Comparison of ENCODE assay signal across 15 cellular contexts in the genomic region with DNA sequence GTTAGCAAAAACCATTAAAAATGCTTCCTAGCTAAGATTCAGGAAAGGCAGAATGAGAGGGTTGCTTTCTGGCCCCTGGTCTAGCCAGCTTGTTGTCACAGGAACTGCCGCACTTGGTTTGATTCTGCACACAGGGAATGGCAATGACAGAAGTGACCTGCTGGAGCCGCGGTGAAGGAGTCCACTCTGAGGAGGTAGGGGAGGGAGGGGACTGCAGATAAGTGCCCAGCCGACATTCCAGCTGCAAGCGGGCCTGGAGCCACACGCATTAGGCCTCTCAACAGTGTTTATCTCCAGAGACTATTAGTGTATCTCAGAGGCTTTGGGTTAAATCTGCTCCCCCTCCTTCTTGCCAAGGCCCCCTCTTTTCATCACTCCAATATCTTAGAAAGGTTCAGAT. TPM values are rescaled to one million over a fixed set of nuclear protein-coding genes. Genes with fewer than 3 reads are reported as not detected.
DNase-seq lines count a peak whose midpoint lies in the region; ATAC-seq, FAIRE-seq and TF ChIP-seq lines count a peak whose summit lies in the region.
"Had no signal": no experiment of that assay in that cellular context is flagged by ENCODE, and none has a peak within 500 bp of the region (broad histone marks: within the 10 kb centered on the region; RNA-seq: fewer than 3 reads in every experiment).

No MANE protein-coding gene starts in this region.

- H3K4me3 ChIP-seq in endodermal cell (ENCODE audit: low read length) (no peak overlapping the region), pancreas (no peak overlapping the region)
- H3K4me3 ChIP-seq: suprapubic skin had no signal

- no peak overlapping the region for H3K4me3 Mint-ChIP-seq in endodermal cell

- ATAC-seq in pancreas: peak; percentile 58 to 80 (median 70)
- ATAC-seq: left lobe of liver had no signal

- no peaks in the 10 kb centered on the region for H3K9me3 Mint-ChIP-seq in endodermal cell

- H3K9me3 ChIP-seq in endodermal cell (ENCODE audit: control insufficient read depth, low read length) (no peaks in the 10 kb centered on the region), pancreas (no peaks in the 10 kb centered on the region)
- H3K9me3 ChIP-seq: suprapubic skin had no signal

- peaks cover 3% of the 10 kb centered on the region for H3K36me3 Mint-ChIP-seq in endodermal cell (ENCODE audit: low read depth)

- no peak overlapping the region for H3K9ac ChIP-seq in endodermal cell (ENCODE audit: extremely low read depth, low read length, poor library complexity, severe bottlenecking)
- H3K9ac ChIP-seq: KMS-11, parathyroid adenoma had no signal

- H3K36me3 ChIP-seq in endodermal cell (ENCODE audit: control insufficient read depth, insufficient read depth, low read length) (peaks cover 16% of the 10 kb centered on the region), pancreas (no peaks in the 10 kb centered on the region)

- H3K27ac Mint-ChIP-seq in endodermal cell: no peak overlapping the region

- FAIRE-seq in pancreas (lab: Jason Lieb, UNC): no peak

- H3K4me1 ChIP-seq in endodermal cell (ENCODE audit: control insufficient read depth, insufficient read depth, low read length) (no peaks in the 10 kb centered on the region), pancreas (no peaks in the 10 kb centered on the region)
- H3K4me1 ChIP-seq: parathyroid adenoma had no signal

- no peak for TF ChIP-seq CTCF in endodermal cell (conservative IDR thresholded peaks at IDR 0.05)
- TF ChIP-seq CTCF in pancreas (IDR thresholded peaks at IDR 0.05): no peak

- no peak overlapping the region for H3K27ac ChIP-seq in endodermal cell (ENCODE audit: low read depth, low read length)
- peak overlapping the region; percentile 22 to 45 (median 36) for H3K27ac ChIP-seq in pancreas
- H3K27ac ChIP-seq: KMS-11, parathyroid adenoma, suprapubic skin had no signal

- peaks cover 15% of the 10 kb centered on the region for H3K4me1 Mint-ChIP-seq in endodermal cell

- H3K27me3 ChIP-seq in endodermal cell (ENCODE audit: control insufficient read depth, insufficient read depth, low read length, poor library complexity, severe bottlenecking) (no peaks in the 10 kb centered on the region), pancreas (no peaks in the 10 kb centered on the region)
- H3K27me3 ChIP-seq: suprapubic skin had no signal

- DNase-seq in NCI-H748 (lab: John Stamatoyannopoulos, UW; ENCODE audit: unreplicated experiment): peak; percentile 19
- no peak for DNase-seq in NCI-H748 treated with DMSO at 0.1 percent for 48 hours (lab: John Stamatoyannopoulos, UW)
- peak; percentile 32 for DNase-seq in NCI-H2029 treated with DMSO at 0.1 percent for 48 hours (lab: John Stamatoyannopoulos, UW)
- peak; percentile 54 for DNase-seq in endodermal cell
- peak in 4 of 6 donors; percentile 16 to 50 (median 34) for DNase-seq in pancreas
- no peak for DNase-seq in SIG-M5 treated with dmso at 0.1 percent for 504 hours (lab: John Stamatoyannopoulos, UW; ENCODE audit: unreplicated experiment)
- DNase-seq in SHP77 (lab: John Stamatoyannopoulos, UW): no peak
- DNase-seq in stimulated activated CD4-positive, alpha-beta T cell treated with anti-CD3 and anti-CD28 coated beads, Interleukin-4, amount 100 ng/mL, for 4 hours: no peak
- DNase-seq: ACHN, NCI-H2227 treated with DMSO at 0.1 percent for 48 hours had no signal

- intact Hi-C loops in pancreas (cut with DNase I): no loop called here

- no peaks in the 10 kb centered on the region for H3K27me3 Mint-ChIP-seq in endodermal cell (ENCODE audit: insufficient read depth)

- WGBS in endodermal cell (ENCODE audit: insufficient coverage in 1 of 2, insufficient read length in 1 of 2), 2 experiments: 87% methylated on average over 6 of the region's 6 CpGs; no CpG with 5 or more reads in 1 of the 2 experiments
- 63 to 66% methylated on average over 6 of the region's 6 CpGs for WGBS in pancreas, 2 donors

RNA-seq across cellular contexts. Expression of a gene that starts 38.6 kb away (rescaled TPM):
- total RNA-seq in endodermal cell: not detected
- polyA plus RNA-seq in endodermal cell (2013, experiment 1 of 2): not detected
- polyA plus RNA-seq in endodermal cell (2013, experiment 2 of 2): not detected
- not detected for total RNA-seq in pancreas
- not detected for polyA plus RNA-seq in pancreas
- total RNA-seq: Daoy, left lobe of liver, suprapubic skin had no signal

Comparison
In these comparisons a context has a peak if more than half of its experiments do, and no peak if none do; other contexts are left out.
1. DNase-seq: peak in NCI-H748 (single experiment), NCI-H2029 treated with DMSO at 0.1 percent for 48 hours (single experiment), endodermal cell (single experiment) and pancreas (4 of 6); none in NCI-H748 treated with DMSO at 0.1 percent for 48 hours (single experiment), SIG-M5 treated with dmso at 0.1 percent for 504 hours (single experiment), SHP77 (0 of 2) and stimulated activated CD4-positive, alpha-beta T cell treated with anti-CD3 and anti-CD28 coated beads, Interleukin-4, amount 100 ng/mL, for 4 hours (0 of 2).